8 cellular contexts compared by ENCODE assay signal in the genomic region with DNA sequence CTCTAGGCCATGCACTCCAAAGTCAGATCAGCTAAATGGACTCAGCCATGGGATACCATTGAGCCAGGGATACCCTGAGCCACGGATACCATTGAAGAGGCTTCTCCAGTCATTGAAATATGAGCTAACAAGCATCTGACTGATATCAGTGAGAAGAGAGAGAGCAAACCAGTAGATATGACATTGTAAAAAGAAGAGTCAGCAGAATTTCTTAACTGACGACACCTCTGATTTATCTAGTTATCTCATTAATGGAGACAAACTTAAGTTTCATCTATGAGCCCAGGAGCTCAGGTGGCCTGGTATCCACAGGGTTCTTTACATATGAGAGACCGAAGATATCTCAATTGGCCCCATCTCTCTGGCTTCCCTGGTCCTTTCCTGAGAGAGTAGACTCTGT.
"Had no signal": no experiment of that assay in that cellular context is flagged by ENCODE, and none has a peak within 500 bp of the region (broad histone marks: within the 10 kb centered on the region; RNA-seq: fewer than 3 reads in every experiment).

No MANE protein-coding gene starts in this region.

- FAIRE-seq: G401.6, GM12878, GM12891, GM12892, GM18507, GM19239 had no signal

- ATAC-seq: GM12878 had no signal

- H3K4me3 ChIP-seq: GM12878 had no signal

- DNase-seq: GDM1, GF-D8 had no signal
